8 cellular contexts compared by ENCODE assay signal in the genomic region with DNA sequence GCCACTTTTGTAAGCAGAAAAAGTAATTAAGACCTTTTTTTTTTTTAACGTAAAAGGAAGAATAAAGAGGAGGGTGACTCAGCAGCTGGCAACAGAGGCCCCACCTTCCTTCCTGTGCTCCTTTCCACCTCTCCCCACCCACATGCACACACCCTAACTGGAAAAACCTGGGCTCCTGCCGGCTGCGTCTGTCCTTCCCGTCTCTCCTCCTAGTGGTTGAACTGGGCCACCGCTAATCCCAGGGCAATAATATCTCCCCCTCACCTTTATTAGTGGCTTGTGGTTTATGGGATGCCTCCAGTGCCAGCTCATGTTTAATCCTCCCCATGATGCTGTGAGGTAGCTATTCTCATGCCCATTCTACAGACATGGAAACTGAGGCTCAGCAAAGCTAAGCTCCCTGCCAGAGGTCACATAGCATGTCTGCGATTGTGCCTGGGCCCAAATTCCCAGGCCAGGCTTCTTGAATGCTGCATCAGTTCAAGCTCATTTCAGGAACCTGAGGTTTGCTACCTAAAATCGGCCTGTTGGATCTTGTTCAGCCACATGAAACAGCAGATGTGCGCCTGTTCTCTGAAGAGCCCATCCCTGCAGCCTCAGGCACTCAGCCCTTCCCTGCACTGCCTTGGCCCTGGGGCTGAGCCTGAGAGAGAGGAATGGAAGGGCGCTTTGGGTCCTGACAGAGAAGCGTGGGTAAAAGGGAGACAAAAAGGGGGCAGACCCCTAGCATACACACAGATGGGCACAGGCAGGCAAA.
DNase-seq lines count a peak whose midpoint lies in the region; ATAC-seq and TF ChIP-seq lines count a peak whose summit lies in the region.

No MANE protein-coding gene starts in this region.

- H3K36me3 Mint-ChIP-seq in WTC11: no peaks in the 10 kb centered on the region

- no peak overlapping the region for H3K4me3 Mint-ChIP-seq in WTC11

- POLR2A ChIA-PET in HEK293T (lab: Yijun Ruan, JAX) (interaction anchor here (1.6 kb wide), 1 partner anchor 111 kb away, joined by 5 read pairs; a partner anchor contains a TSS), WTC11 (lab: Charles Lee) (interaction anchor here (0.6 to 1.4 kb wide), 2 partner anchors 91 to 109 kb away, joined by 4 to 5 read pairs; no protein-coding TSS in a partner anchor)

- H3K9me3 ChIP-seq in BE2C: no peaks in the 10 kb centered on the region

- no peaks in the 10 kb centered on the region for H3K27me3 Mint-ChIP-seq in WTC11 (ENCODE audit: low read depth)

- peak overlapping the region; percentile 64 for H3K27ac Mint-ChIP-seq in WTC11

- H3K36me3 ChIP-seq in BE2C: no peaks in the 10 kb centered on the region

- 0 out of 2 replicates have a peak, but pooled peaks cover under 1% of the 10 kb centered on the region for H3K9me3 Mint-ChIP-seq in WTC11

- no peak overlapping the region for H3K4me3 ChIP-seq in BE2C (ENCODE audit: low read depth, low read length)

- peaks cover 4% of the 10 kb centered on the region for H3K4me1 ChIP-seq in BE2C

- ATAC-seq in WTC11 (peak; percentile 81), HG02884 (IDR thresholded peaks at IDR 0.05; ENCODE audit: unreplicated experiment) (no peak)

- DNase-seq in BE2C (peak; percentile 46), HEK293T (ENCODE audit: extremely low spot score) (peak; percentile 46), WTC11 (ENCODE audit: low spot score) (peak; percentile 63), iPS-NIHi7 (ENCODE audit: extremely low spot score) (peak; percentile 85), cortex of kidney (lab: John Stamatoyannopoulos, UW) (no peak), C1 segment of cervical spinal cord (lab: John Stamatoyannopoulos, UW) (no peak), NCI-H446 treated with DMSO at 0.1 percent for 48 hours (lab: John Stamatoyannopoulos, UW) (no peak)

- CTCF ChIA-PET in HEK293T (lab: Yijun Ruan, JAX): interaction anchor here (0.6 to 1.5 kb wide), 7 partner anchors 13 to 123 kb away, joined by 3 to 8 read pairs (median 4); no protein-coding TSS in a partner anchor
- CTCF ChIA-PET in WTC11 (lab: Charles Lee): interaction anchor here (0.6 to 6.3 kb wide), 30 partner anchors 8 to 241 kb away, joined by 3 to 57 read pairs (median 6); a partner anchor contains a TSS

- no peaks in the 10 kb centered on the region for H3K27me3 ChIP-seq in BE2C

- H3K4me1 Mint-ChIP-seq in WTC11: peaks cover 31% of the 10 kb centered on the region

- peak; percentile 44 for TF ChIP-seq CTCF in BE2C (IDR thresholded peaks at IDR 0.05; ENCODE audit: low read depth, low read length)
- peak; percentile 17; the same call in 1 of the 2 replicates for TF ChIP-seq CTCF in WTC11 (IDR thresholded peaks at IDR 0.05)

TF ChIP-seq in HEK293T, 16 proteins besides CTCF, POLR2A, EP300 and RAD21:
- TF ChIP-seq SP1 (IDR thresholded peaks at IDR 0.05) (no peak), TARDBP (IDR thresholded peaks at IDR 0.05) (no peak), ARNT (IDR thresholded peaks at IDR 0.05) (no peak), NFRKB (IDR thresholded peaks at IDR 0.05) (no peak), CTBP1 (IDR thresholded peaks at IDR 0.05; ENCODE audit: borderline replicate concordance) (no peak), BHLHE40 (IDR thresholded peaks at IDR 0.05; ENCODE audit: borderline replicate concordance) (no peak), SUZ12 (IDR thresholded peaks at IDR 0.05) (no peak), ELF4 (IDR thresholded peaks at IDR 0.05) (no peak), FOXK2 (IDR thresholded peaks at IDR 0.05) (no peak), ZNF384 (IDR thresholded peaks at IDR 0.05) (no peak), HDGF (IDR thresholded peaks at IDR 0.05; ENCODE audit: borderline replicate concordance) (no peak), L3MBTL2 (conservative IDR thresholded peaks at IDR 0.05) (no peak), FOXM1 (IDR thresholded peaks at IDR 0.05; ENCODE audit: borderline replicate concordance) (no peak), FOXA1 (IDR thresholded peaks at IDR 0.05) (no peak), LEF1 (IDR thresholded peaks at IDR 0.05; ENCODE audit: borderline replicate concordance) (no peak)
- TF ChIP-seq, protein P1, sequence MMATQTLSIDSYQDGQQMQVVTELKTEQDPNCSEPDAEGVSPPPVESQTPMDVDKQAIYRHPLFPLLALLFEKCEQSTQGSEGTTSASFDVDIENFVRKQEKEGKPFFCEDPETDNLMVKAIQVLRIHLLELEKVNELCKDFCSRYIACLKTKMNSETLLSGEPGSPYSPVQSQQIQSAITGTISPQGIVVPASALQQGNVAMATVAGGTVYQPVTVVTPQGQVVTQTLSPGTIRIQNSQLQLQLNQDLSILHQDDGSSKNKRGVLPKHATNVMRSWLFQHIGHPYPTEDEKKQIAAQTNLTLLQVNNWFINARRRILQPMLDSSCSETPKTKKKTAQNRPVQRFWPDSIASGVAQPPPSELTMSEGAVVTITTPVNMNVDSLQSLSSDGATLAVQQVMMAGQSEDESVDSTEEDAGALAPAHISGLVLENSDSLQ (IDR thresholded peaks at IDR 0.05): no peak

TF ChIP-seq in WTC11, 78 proteins besides CTCF, POLR2A, EP300 and RAD21:
- peak; percentile 82; the same call in 1 of the 2 replicates for TF ChIP-seq NFE2L1 (CRISPR knock-in tag; IDR thresholded peaks at IDR 0.05)
- no peak for TF ChIP-seq CREM (CRISPR knock-in tag; IDR thresholded peaks at IDR 0.05)
- no peak for TF ChIP-seq ELF4 (CRISPR knock-in tag; IDR thresholded peaks at IDR 0.05; ENCODE audit: low read depth)
- peak; percentile 85 for TF ChIP-seq GTF2I (CRISPR knock-in tag; conservative IDR thresholded peaks at IDR 0.05)
- TF ChIP-seq HMGA2 (CRISPR knock-in tag; IDR thresholded peaks at IDR 0.05): 0 out of 2 replicates have a peak, but pooled peaks have one; percentile 0
- TF ChIP-seq NR1H2 (CRISPR knock-in tag; IDR thresholded peaks at IDR 0.05): 0 out of 2 replicates have a peak, but pooled peaks have one; percentile 39
- TF ChIP-seq TP53 (CRISPR knock-in tag; IDR thresholded peaks at IDR 0.05): no peak

Comparison
In these comparisons a context has a peak if more than half of its experiments do, and no peak if none do; other contexts are left out.
1. DNase-seq: peak in BE2C (single experiment), HEK293T (single experiment), WTC11 (single experiment) and iPS-NIHi7 (single experiment); none in cortex of kidney (single experiment), C1 segment of cervical spinal cord (0 of 14) and NCI-H446 treated with DMSO at 0.1 percent for 48 hours (single experiment).